ENCODE assay signal across 8 cellular contexts in the genomic region with DNA sequence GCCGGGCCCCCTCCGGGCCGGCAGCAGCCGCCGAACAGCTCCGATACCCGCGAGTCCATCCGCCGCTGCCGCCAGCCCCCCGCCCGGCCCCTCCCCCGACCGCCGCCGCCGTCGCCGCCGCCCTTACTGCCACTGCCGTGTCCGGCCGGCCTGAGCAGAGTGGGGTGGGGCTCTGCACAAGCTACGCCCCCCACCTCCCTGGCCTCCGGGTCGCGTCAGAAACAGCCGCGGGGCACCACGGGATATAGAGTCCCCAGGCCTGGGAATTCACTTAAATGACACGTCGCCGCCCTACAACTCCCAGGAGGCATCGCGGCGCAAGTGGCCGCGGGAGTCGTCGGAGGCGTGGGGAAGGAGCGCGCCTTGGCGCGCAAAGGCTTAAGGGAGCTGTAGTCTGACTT. TPM values are rescaled to one million over a fixed set of nuclear protein-coding genes. Genes with fewer than 3 reads are reported as not detected.
DNase-seq lines count a peak whose midpoint lies in the region; ATAC-seq, FAIRE-seq and TF ChIP-seq lines count a peak whose summit lies in the region.

A gene with protein sequence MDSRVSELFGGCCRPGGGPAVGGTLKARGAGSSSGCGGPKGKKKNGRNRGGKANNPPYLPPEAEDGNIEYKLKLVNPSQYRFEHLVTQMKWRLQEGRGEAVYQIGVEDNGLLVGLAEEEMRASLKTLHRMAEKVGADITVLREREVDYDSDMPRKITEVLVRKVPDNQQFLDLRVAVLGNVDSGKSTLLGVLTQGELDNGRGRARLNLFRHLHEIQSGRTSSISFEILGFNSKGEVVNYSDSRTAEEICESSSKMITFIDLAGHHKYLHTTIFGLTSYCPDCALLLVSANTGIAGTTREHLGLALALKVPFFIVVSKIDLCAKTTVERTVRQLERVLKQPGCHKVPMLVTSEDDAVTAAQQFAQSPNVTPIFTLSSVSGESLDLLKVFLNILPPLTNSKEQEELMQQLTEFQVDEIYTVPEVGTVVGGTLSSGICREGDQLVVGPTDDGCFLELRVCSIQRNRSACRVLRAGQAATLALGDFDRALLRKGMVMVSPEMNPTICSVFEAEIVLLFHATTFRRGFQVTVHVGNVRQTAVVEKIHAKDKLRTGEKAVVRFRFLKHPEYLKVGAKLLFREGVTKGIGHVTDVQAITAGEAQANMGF (minus strand): TSS at position 161 of the 401 bp plus-strand sequence. CDS start 102 bp downstream, at position 59.

- peaks cover 21% of the 10 kb centered on the region for H3K36me3 ChIP-seq in IMR-90 (ENCODE audit: control insufficient read depth, insufficient read depth, low read length)

- peak within 1 kb of the TSS; percentile 99 for H3K23ac ChIP-seq in IMR-90 (ENCODE audit: low read depth, low read length)

- peaks cover 8% of the 10 kb centered on the region for H3K4me1 ChIP-seq in IMR-90 (ENCODE audit: control insufficient read depth, insufficient read depth, low read length)

- in situ Hi-C loops in IMR-90 (cut with MboI; ENCODE audit: low sequenced_read_pairs) = no loop called here

- peak within 1 kb of the TSS; percentile 99 for H3K14ac ChIP-seq in IMR-90 (replicated peaks; ENCODE audit: low read depth, low read length)

- no peaks in the 10 kb centered on the region for H4K20me1 ChIP-seq in IMR-90 (ENCODE audit: insufficient read depth, low read length)

- H2BK120ac ChIP-seq in IMR-90 (ENCODE audit: low read depth, low read length) = peak within 1 kb of the TSS; percentile 86

- peak within 1 kb of the TSS; percentile 98 for H3K27ac ChIP-seq in IMR-90 (ENCODE audit: insufficient read depth, low read length)
- H3K27ac ChIP-seq in epithelial cell of prostate = peak within 1 kb of the TSS; percentile 99

- H3K18ac ChIP-seq in IMR-90 (ENCODE audit: low read depth, low read length) = peak within 1 kb of the TSS; percentile 62

- CTCF ChIA-PET in IMR-90 (lab: Yijun Ruan, JAX) = no interaction called here

- POLR2A ChIA-PET in IMR-90 (lab: Charles Lee; ENCODE audit: unreplicated experiment) = interaction anchor here (1.0 kb wide), 1 partner anchor 15 kb away, joined by 3 read pairs; no protein-coding TSS in a partner anchor

- no peaks in the 10 kb centered on the region for H3K27me3 ChIP-seq in IMR-90 (ENCODE audit: control insufficient read depth, insufficient read depth, low read length)

- no peak for TF ChIP-seq POLR2A in IMR-90 (IDR thresholded peaks at IDR 0.05; ENCODE audit: low read depth, low read length)

- peak within 1 kb of the TSS; percentile 76 for H2BK20ac ChIP-seq in IMR-90 (ENCODE audit: low read depth, low read length)

- DNase-seq in D721Med (ENCODE audit: insufficient read length, low spot score) = peak; percentile 83
- DNase-seq in IMR-90 = peak; percentile 99
- peak; percentile 100 for DNase-seq in OCI-M1 (lab: John Stamatoyannopoulos, UW)
- DNase-seq in activated T-cell treated with anti-CD3 and anti-CD28 coated beads for 4 hours = peak; percentile 91
- peak; percentile 97 for DNase-seq in epithelial cell of prostate (ENCODE audit: low read depth, low spot score)
- peak; percentile 99 for DNase-seq in mucosa of gallbladder (ENCODE audit: low spot score)
- peak; percentile 97 for DNase-seq in stimulated activated CD8-positive, alpha-beta memory T cell treated with anti-CD3 and anti-CD28 coated beads, Interleukin-4, amount 100 ng/mL, for 48 hours

- H3K56ac ChIP-seq in IMR-90 (ENCODE audit: extremely low read depth, insufficient read depth, low read length) = peak within 1 kb of the TSS; percentile 93

- H3K4me3 ChIP-seq in IMR-90 (ENCODE audit: insufficient read depth, low read depth, low read length) = peak within 1 kb of the TSS; percentile 85

- WGBS in IMR-90 (ENCODE audit: extremely low coverage in 2 of 2, insufficient read length in 1 of 2), 2 experiments = 3% methylated on average over 8 of the region's 46 CpGs; no CpG with 5 or more reads in 1 of the 2 experiments

- no peak for TF ChIP-seq RAD21 in IMR-90 (IDR thresholded peaks at IDR 0.05; ENCODE audit: low read length)

- peak within 1 kb of the TSS; percentile 71 to 95 for H4K8ac ChIP-seq in IMR-90 (ENCODE audit: low read depth in 2 of 2, low read length in 2 of 2)

- no peak for FAIRE-seq in D721Med (lab: Jason Lieb, UNC)

- peak within 1 kb of the TSS; percentile 94 for H2AFZ ChIP-seq in IMR-90 (replicated peaks; ENCODE audit: low read length, poor library complexity)

- BruUV-seq in IMR-90 (replicated peaks; lab: Mats Ljungman, UMichigan) = no TSS peak

- dilution Hi-C loops in IMR-90 (cut with HindIII; ENCODE audit: low sequenced_read_pairs, unreplicated experiment) = no loop called here

- peak within 1 kb of the TSS; percentile 85; the same call in 2 of the 3 replicates for H2BK15ac ChIP-seq in IMR-90 (ENCODE audit: low read depth, low read length)

- H2BK5ac ChIP-seq in IMR-90 (ENCODE audit: low read depth, low read length, poor library complexity, severe bottlenecking) = peak within 1 kb of the TSS; percentile 87

- H4K91ac ChIP-seq in IMR-90 (ENCODE audit: insufficient read depth, low read depth, low read length) = peak within 1 kb of the TSS; percentile 86

- ATAC-seq in GM21528 (IDR thresholded peaks at IDR 0.05; ENCODE audit: low FRiP score, unreplicated experiment) = peak; percentile 82
- ATAC-seq in IMR-90 (ENCODE audit: low read depth) = peak; percentile 86

- H2AK9ac ChIP-seq in IMR-90 (replicated peaks; ENCODE audit: low read depth, low read length, poor library complexity) = peak within 1 kb of the TSS; percentile 92

- intact Hi-C loops in IMR-90 (cut with micrococcal nuclease) = loop anchor here (5.0 kb wide), 1 partner anchor 143 kb away; the partner anchor contains the start of gene VEGFA

- no peaks in the 10 kb centered on the region for H3K9me3 ChIP-seq in IMR-90 (ENCODE audit: control insufficient read depth, insufficient read depth, low read length)

- peak within 1 kb of the TSS; percentile 99 for H2AK5ac ChIP-seq in IMR-90 (ENCODE audit: low read depth, low read length)

- H3K79me1 ChIP-seq in IMR-90 (ENCODE audit: low read depth in 1 of 2, low read length in 2 of 2) = peaks cover 27 to 45% of the 10 kb centered on the region in 2 experiments

- peak within 1 kb of the TSS; percentile 99 for H3K9ac ChIP-seq in IMR-90 (ENCODE audit: low read depth, low read length)

- peaks cover 24% of the 10 kb centered on the region for H3K9me1 ChIP-seq in IMR-90 (ENCODE audit: insufficient read depth, low read length)

- H3K4ac ChIP-seq in IMR-90 (ENCODE audit: low read depth, low read length) = peak within 1 kb of the TSS; percentile 96

- TF ChIP-seq CTCF in D721Med (IDR thresholded peaks at IDR 0.05; ENCODE audit: insufficient read depth, missing control alignments) (no peak), IMR-90 (conservative IDR thresholded peaks at IDR 0.05; ENCODE audit: low read depth, low read length) (no peak)

- H3K4me2 ChIP-seq in IMR-90 (ENCODE audit: low read depth, low read length) = peak within 1 kb of the TSS; percentile 96

- H4K5ac ChIP-seq in IMR-90 (ENCODE audit: low read depth, low read length) = peak within 1 kb of the TSS; percentile 66

TF ChIP-seq in IMR-90, 13 proteins besides CTCF, POLR2A, EP300 and RAD21:
- TF ChIP-seq CEBPB (IDR thresholded peaks at IDR 0.05; ENCODE audit: low read depth, low read length) = no peak
- TF ChIP-seq NFE2L2 (IDR thresholded peaks at IDR 0.05; ENCODE audit: low read depth, low read length) = no peak
- no peak for TF ChIP-seq BHLHE40 (IDR thresholded peaks at IDR 0.05; ENCODE audit: low read depth, low read length)
- TF ChIP-seq ELK1 (IDR thresholded peaks at IDR 0.05; ENCODE audit: borderline replicate concordance, low read depth, low read length) = no peak
- no peak for TF ChIP-seq MAFK (IDR thresholded peaks at IDR 0.05; ENCODE audit: low read depth, low read length)
- peak; percentile 54; the same call in 1 of the 2 replicates for TF ChIP-seq MXI1 (IDR thresholded peaks at IDR 0.05; ENCODE audit: borderline replicate concordance, low read depth, low read length)
- 0 out of 2 replicates have a peak, but pooled peaks have one; percentile 3 for TF ChIP-seq CHD1 (IDR thresholded peaks at IDR 0.05; ENCODE audit: low read depth, low read length)
- no peak for TF ChIP-seq RFX5 (IDR thresholded peaks at IDR 0.05; ENCODE audit: low read depth, low read length)
- TF ChIP-seq USF2 (IDR thresholded peaks at IDR 0.05; ENCODE audit: low read depth, low read length) = no peak
- TF ChIP-seq MAZ (IDR thresholded peaks at IDR 0.05; ENCODE audit: borderline replicate concordance, low read depth, low read length) = peak; percentile 81
- no peak for TF ChIP-seq RCOR1 (IDR thresholded peaks at IDR 0.05; ENCODE audit: insufficient replicate concordance, low read length)
- TF ChIP-seq SMC3 (IDR thresholded peaks at IDR 0.05; ENCODE audit: low read depth, low read length) = no peak
- TF ChIP-seq FOS (IDR thresholded peaks at IDR 0.05; ENCODE audit: low read depth, low read length) = no peak

RNA-seq across cellular contexts. Expression of the gene that starts here (rescaled TPM):
- total RNA-seq in IMR-90 (2012; rRNA removed) (34.2 and 38.4 TPM in 2 replicates), mucosa of gallbladder (74.2 TPM)
- 79.7 and 86.6 TPM in 2 replicates for polyA plus RNA-seq in IMR-90 (2012; rRNA removed)
- 30.1 and 40.2 TPM in 2 replicates for polyA plus RNA-seq in IMR-90 (2012; cell fraction: cytosol; rRNA removed)
- 470 and 640 TPM in 2 replicates for polyA plus RNA-seq in IMR-90 (2012; cell fraction: nucleus; rRNA removed; ENCODE audit: low replicate concordance)

Comparison
In these comparisons a context has a peak if more than half of its experiments do, and no peak if none do; other contexts are left out.
1. Peak in every context shown above with its lines: DNase-seq, ATAC-seq, H3K4me3 ChIP-seq and H3K27ac ChIP-seq.